In genomic region chr12:49972641-49973360, GRCh38 we compare ENCODE assay signal across 1 cellular context.
TF ChIP-seq lines count a peak whose summit lies in the region.

A gene with protein sequence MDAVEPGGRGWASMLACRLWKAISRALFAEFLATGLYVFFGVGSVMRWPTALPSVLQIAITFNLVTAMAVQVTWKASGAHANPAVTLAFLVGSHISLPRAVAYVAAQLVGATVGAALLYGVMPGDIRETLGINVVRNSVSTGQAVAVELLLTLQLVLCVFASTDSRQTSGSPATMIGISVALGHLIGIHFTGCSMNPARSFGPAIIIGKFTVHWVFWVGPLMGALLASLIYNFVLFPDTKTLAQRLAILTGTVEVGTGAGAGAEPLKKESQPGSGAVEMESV (plus strand): TSS chr12:49972947. CDS start chr12:49973174, 227 bp downstream.

TF ChIP-seq in GM23338, 12 proteins besides CTCF, POLR2A, EP300 and RAD21 (continued from another document):
- TF ChIP-seq ZNF462 (CRISPR knock-in tag; IDR thresholded peaks at IDR 0.05), result no peak
- TF ChIP-seq ZNF331 (CRISPR knock-in tag; IDR thresholded peaks at IDR 0.05; ENCODE audit: low read depth), result no peak
